In genomic region chr11:4480577-4481539, GRCh38 we compare ENCODE assay signal across 10 cellular contexts. TPM values are rescaled to one million over a fixed set of nuclear protein-coding genes. Genes with fewer than 3 reads are reported as not detected.
DNase-seq lines count a peak whose midpoint lies in the region; ATAC-seq, FAIRE-seq and TF ChIP-seq lines count a peak whose summit lies in the region.
"Had no signal": no experiment of that assay in that cellular context is flagged by ENCODE, and none has a peak within 500 bp of the region (broad histone marks: within the 10 kb centered on the region; RNA-seq: fewer than 3 reads in every experiment).

No MANE protein-coding gene starts in this region.

- H2AFZ ChIP-seq in keratinocyte (ENCODE audit: control insufficient read depth, low read length): peak overlapping the region; percentile 0
- no peak overlapping the region for H2AFZ ChIP-seq in neuronal stem cell (ENCODE audit: low read length)
- no peak overlapping the region for H2AFZ ChIP-seq in HepG2 (ENCODE audit: low read length)

- no peaks in the 10 kb centered on the region for H3K9me1 ChIP-seq in keratinocyte (ENCODE audit: control insufficient read depth, extremely low read depth, insufficient read depth, low read length)

- in situ Hi-C loops in astrocyte of the cerebellum (cut with HindIII; ENCODE audit: low sequenced_read_pairs) (no loop called here), HepG2 (cut with HindIII; ENCODE audit: extremely low pct_ligation_motif_present, low pct_unique_long_range_greater_than_20kb) (no loop called here)

- peak overlapping the region; percentile 57 for H3K4me2 ChIP-seq in keratinocyte (ENCODE audit: control insufficient read depth, extremely low read depth, insufficient read depth, low read depth, low read length)
- no peak overlapping the region for H3K4me2 ChIP-seq in neuronal stem cell (ENCODE audit: insufficient read depth, low read length, poor library complexity, severe bottlenecking)
- no peak overlapping the region for H3K4me2 ChIP-seq in HepG2 (ENCODE audit: low read depth, low read length)

- no peak overlapping the region for H3K23ac ChIP-seq in neuronal stem cell (ENCODE audit: low read depth, low read length, poor library complexity)

- no peaks in the 10 kb centered on the region for H3K79me1 ChIP-seq in neuronal stem cell (ENCODE audit: low read depth, low read length)

- dilution Hi-C loops in keratinocyte (cut with MboI; ENCODE audit: extremely low pct_ligation_motif_present, low sequenced_read_pairs): no loop called here

- H3K4ac ChIP-seq in neuronal stem cell (ENCODE audit: low read length): no peak overlapping the region

- no peak overlapping the region for H2BK120ac ChIP-seq in neuronal stem cell (ENCODE audit: low read depth, low read length)

- WGBS in neuronal stem cell (ENCODE audit: extremely low coverage in 2 of 2, insufficient read length in 2 of 2, insufficient replicate concordance in 1 of 2), 2 donors: no CpG with 5 or more reads among the region's 4 CpGs
- 29% methylated on average over 4 of the region's 4 CpGs for WGBS in HepG2 (ENCODE audit: low lambda C conversion rate)

- intact Hi-C loops in HepG2 (cut with micrococcal nuclease; ENCODE audit: unreplicated experiment): no loop called here

- ATAC-seq in HepG2: no peak
- ATAC-seq: psoas muscle had no signal

- BruUV-seq in HepG2 (replicated peaks; lab: Mats Ljungman, UMichigan): no TSS peak

- H3K79me2 ChIP-seq in keratinocyte (ENCODE audit: control insufficient read depth, insufficient read depth, low read length) (no peaks in the 10 kb centered on the region), HepG2 (ENCODE audit: insufficient read depth, low read length) (no peaks in the 10 kb centered on the region)

- TF ChIP-seq RAD21 in HepG2 (CRISPR knock-in tag; IDR thresholded peaks at IDR 0.05): no peak

- no peak overlapping the region for H4K91ac ChIP-seq in neuronal stem cell (ENCODE audit: low read depth, low read length, poor library complexity)

- no peaks in the 10 kb centered on the region for H3K27me3 ChIP-seq in keratinocyte (ENCODE audit: control insufficient read depth, extremely low read depth, insufficient read depth, low read length)
- peaks cover 0 to 2% (median 0%) of the 10 kb centered on the region in 3 experiments for H3K27me3 ChIP-seq in neuronal stem cell (ENCODE audit: control insufficient read depth in 3 of 3, insufficient read depth in 3 of 3, low read depth in 1 of 3, low read length in 3 of 3)
- H3K27me3 ChIP-seq in HepG2 (ENCODE audit: control insufficient read depth in 1 of 2, insufficient read depth in 2 of 2, low read length in 2 of 2): 0 out of 5 replicates have a peak, but pooled peaks cover 0 to 4% of the 10 kb centered on the region in 2 experiments

- peak; percentile 81 for FAIRE-seq in keratinocyte (lab: Jason Lieb, UNC)
- no peak for FAIRE-seq in HepG2 (lab: Jason Lieb, UNC)

- no peak overlapping the region for H4K8ac ChIP-seq in neuronal stem cell (ENCODE audit: low read depth, low read length)

- no peak overlapping the region for H2BK12ac ChIP-seq in neuronal stem cell (ENCODE audit: low read length)

- H3K14ac ChIP-seq in neuronal stem cell (ENCODE audit: low read length): no peak overlapping the region

- H4K20me1 ChIP-seq in keratinocyte (ENCODE audit: control insufficient read depth, extremely low read depth, insufficient read depth, low read length) (no peaks in the 10 kb centered on the region), HepG2 (ENCODE audit: insufficient read depth, low read length) (no peaks in the 10 kb centered on the region)

- H2BK15ac ChIP-seq in neuronal stem cell (ENCODE audit: low read length): no peak overlapping the region

- H2AK5ac ChIP-seq in neuronal stem cell (ENCODE audit: low read depth, low read length): no peak overlapping the region

- TF ChIP-seq CTCF in astrocyte of the cerebellum (IDR thresholded peaks at IDR 0.05; ENCODE audit: low read depth, low read length, missing control alignments) (no peak), keratinocyte (optimal IDR thresholded peaks at IDR 0.05 in 1 of 3, IDR thresholded peaks at IDR 0.05 in 1 of 3, conservative IDR thresholded peaks at IDR 0.05 in 1 of 3; ENCODE audit: extremely low read depth in 1 of 3, insufficient read depth in 2 of 3, low read length in 3 of 3) (no peak), HepG2 (CRISPR knock-in tag; IDR thresholded peaks at IDR 0.05) (no peak)

- H3K36me3 ChIP-seq in keratinocyte (ENCODE audit: control insufficient read depth in 2 of 2, extremely low read depth in 1 of 2, insufficient read depth in 2 of 2, low read length in 2 of 2): no peaks in the 10 kb centered on the region
- H3K36me3 ChIP-seq in neuronal stem cell (replicated peaks in 1 of 2; ENCODE audit: control insufficient read depth in 2 of 2, insufficient read depth in 2 of 2, low read length in 2 of 2): no peaks in the 10 kb centered on the region
- H3K36me3 ChIP-seq in HepG2 (replicated peaks in 1 of 2; ENCODE audit: control insufficient read depth in 1 of 2, insufficient read depth in 2 of 2, low read length in 2 of 2): no peaks in the 10 kb centered on the region

- H3K9ac ChIP-seq in keratinocyte (ENCODE audit: control insufficient read depth, extremely low read depth, insufficient read depth, low read length) (peak overlapping the region; percentile 12), neuronal stem cell (ENCODE audit: low read depth, low read length, poor library complexity) (no peak overlapping the region), HepG2 (ENCODE audit: insufficient read depth, low read depth, low read length) (no peak overlapping the region)

- TF ChIP-seq EP300 in HepG2 (IDR thresholded peaks at IDR 0.05; ENCODE audit: low read depth in 2 of 2, low read length in 2 of 2) (no peak), HepG2 (CRISPR knock-in tag; IDR thresholded peaks at IDR 0.05; ENCODE audit: borderline replicate concordance) (no peak)

- H3K18ac ChIP-seq in neuronal stem cell (ENCODE audit: low read length): no peak overlapping the region

- CTCF ChIA-PET in HepG2 (lab: Yijun Ruan, JAX; ENCODE audit: low intra/inter-chr PET ratio, low total read pairs): no interaction called here

- H2BK5ac ChIP-seq in neuronal stem cell (ENCODE audit: low read length): no peak overlapping the region

- H3K9me3 ChIP-seq in keratinocyte (ENCODE audit: control insufficient read depth, low read depth, low read length): no peaks in the 10 kb centered on the region
- no peaks in the 10 kb centered on the region for H3K9me3 ChIP-seq in neuronal stem cell (replicated peaks in 1 of 2; ENCODE audit: control insufficient read depth in 2 of 2, insufficient read depth in 1 of 2, low read depth in 1 of 2, low read length in 2 of 2)
- H3K9me3 ChIP-seq in HepG2 (ENCODE audit: low read length): no peaks in the 10 kb centered on the region
- H3K9me3 ChIP-seq: psoas muscle had no signal

- H3K4me3 ChIP-seq in astrocyte of the cerebellum (ENCODE audit: low read depth, low read length) (no peak overlapping the region), keratinocyte (ENCODE audit: control insufficient read depth in 2 of 3, extremely low read depth in 1 of 3, insufficient read depth in 2 of 3, low read depth in 1 of 3, low read length in 3 of 3) (peak overlapping the region in 2 of 3 experiments; percentile 24 to 50), neuronal stem cell (ENCODE audit: low read length in 2 of 2) (no peak overlapping the region), HepG2 (replicated peaks in 1 of 3; ENCODE audit: insufficient read depth in 1 of 3, low read depth in 2 of 3, low read length in 3 of 3) (no peak overlapping the region)
- H3K4me3 ChIP-seq: psoas muscle had no signal

- H3K27ac ChIP-seq in keratinocyte (ENCODE audit: control insufficient read depth, insufficient read depth, low read length) (peak overlapping the region; percentile 81), neuronal stem cell (replicated peaks; ENCODE audit: low read length) (no peak overlapping the region), HepG2 (ENCODE audit: extremely low read length, insufficient read depth, low read length) (no peak overlapping the region)
- H3K27ac ChIP-seq: psoas muscle had no signal

- peaks cover 32% of the 10 kb centered on the region for H3K4me1 ChIP-seq in keratinocyte (ENCODE audit: control insufficient read depth, extremely low read depth, insufficient read depth, low read length)
- peaks cover 0 to 2% of the 10 kb centered on the region in 2 donors for H3K4me1 ChIP-seq in neuronal stem cell (ENCODE audit: control insufficient read depth in 2 of 2, insufficient read depth in 1 of 2, low read depth in 1 of 2, low read length in 2 of 2)
- H3K4me1 ChIP-seq in HepG2 (ENCODE audit: insufficient read depth, low read length): no peaks in the 10 kb centered on the region
- H3K4me1 ChIP-seq: psoas muscle had no signal

- POLR2A ChIA-PET in HepG2 (lab: Yijun Ruan, JAX): no interaction called here

- TF ChIP-seq POLR2A in HepG2 (IDR thresholded peaks at IDR 0.05; ENCODE audit: insufficient read depth in 1 of 2, low read depth in 2 of 2, low read length in 2 of 2): no peak

- DNase-seq in Daoy (ENCODE audit: low read depth) (peak; percentile 56), HCEC 1CT (peak; percentile 31), astrocyte of the cerebellum (ENCODE audit: low read depth) (peak; percentile 4), keratinocyte (ENCODE audit: low read depth, low spot score) (peak; percentile 41), neuronal stem cell (ENCODE audit: low spot score) (no peak), HepG2 (ENCODE audit: low spot score) (no peak)
- DNase-seq in effector CD4-positive, alpha-beta T cell: no peak
- DNase-seq: activated CD4-positive, alpha-beta T cell treated with anti-CD3 and anti-CD28 coated beads, Interleukin-2, amount 50 U/mL, for 48 hours; NCI-H1436; psoas muscle had no signal

RNA-seq across cellular contexts. Expression of gene OR52K1, which starts 1.6 kb away (rescaled TPM):
- total RNA-seq in Daoy (2014; rRNA removed; shearing (Covaris generic)): not detected in 2 replicates
- polyA plus RNA-seq in keratinocyte (not detected in 3 replicates), HepG2 (2011; rRNA removed) (not detected in 2 replicates)
- polyA plus RNA-seq in keratinocyte (2011; ENCODE audit: low read depth): not detected
- not detected in 2 replicates for polyA plus RNA-seq in keratinocyte (2011; cell fraction: cytosol; rRNA removed)
- not detected in 2 replicates for polyA plus RNA-seq in keratinocyte (2011; cell fraction: nucleus; rRNA removed)
- not detected in 2 replicates for polyA plus RNA-seq in keratinocyte (2012; ENCODE audit: low replicate concordance)
- polyA minus RNA-seq in keratinocyte: not detected in 3 replicates
- polyA minus RNA-seq in keratinocyte (2011; cell fraction: cytosol; rRNA and poly(A)+ RNA removed): not detected
- polyA minus RNA-seq in keratinocyte (2011; cell fraction: nucleus; rRNA and poly(A)+ RNA removed): 0.08 TPM in 1 of 2 replicates, not detected in the other
- not detected for polyA plus RNA-seq in neuronal stem cell (2013, experiment 1 of 2)
- not detected for polyA plus RNA-seq in neuronal stem cell (2013, experiment 2 of 2)
- total RNA-seq in HepG2 (2016; rRNA removed; fragmentation: Illumina TruSeq; extraction: Trizol): not detected in 2 replicates
- not detected in 2 replicates for total RNA-seq in HepG2 (2016; cell fraction: cytosol; rRNA removed; fragmentation: Illumina TruSeq; extraction: Trizol; ENCODE audit: low read depth)
- total RNA-seq in HepG2 (2016; cell fraction: insoluble cytoplasmic fraction; rRNA removed; fragmentation: Illumina TruSeq; extraction: Trizol): not detected in 2 replicates
- not detected in 2 replicates for total RNA-seq in HepG2 (2016; cell fraction: membrane; rRNA removed; fragmentation: Illumina TruSeq; extraction: Trizol)
- not detected in 2 replicates for total RNA-seq in HepG2 (2016; cell fraction: nucleus; rRNA removed; fragmentation: Illumina TruSeq; extraction: Trizol)
- polyA plus RNA-seq in HepG2 (2011; cell fraction: cytosol; rRNA removed): not detected in 2 replicates
- polyA plus RNA-seq in HepG2 (2011; cell fraction: nucleus; rRNA removed): not detected in 2 replicates
- not detected in 2 replicates for polyA plus RNA-seq in HepG2 (2012)
- polyA plus RNA-seq in HepG2 (2016; cell fraction: cytosol; fragmentation: Illumina TruSeq; extraction: Trizol; ENCODE audit: low read depth): not detected in 2 replicates
- not detected in 2 replicates for polyA plus RNA-seq in HepG2 (2016; cell fraction: insoluble cytoplasmic fraction; fragmentation: Illumina TruSeq; extraction: Trizol; ENCODE audit: low read depth)
- polyA plus RNA-seq in HepG2 (2016; cell fraction: membrane; fragmentation: Illumina TruSeq; extraction: Trizol; ENCODE audit: low read depth): not detected in 2 replicates
- not detected in 2 replicates for polyA plus RNA-seq in HepG2 (2016; cell fraction: nucleus; fragmentation: Illumina TruSeq; extraction: Trizol; ENCODE audit: insufficient read depth, low read depth)
- not detected in 2 replicates for polyA minus RNA-seq in HepG2 (2011; rRNA and poly(A)+ RNA removed; ENCODE audit: low replicate concordance)
- not detected in 2 replicates for polyA minus RNA-seq in HepG2 (2011; cell fraction: cytosol; rRNA and poly(A)+ RNA removed)
- not detected in 2 replicates for polyA minus RNA-seq in HepG2 (2011; cell fraction: nucleus; rRNA and poly(A)+ RNA removed)
- total RNA-seq: psoas muscle had no signal
- polyA plus RNA-seq: psoas muscle had no signal

RNA-seq across cellular contexts. Expression of gene OR52K2, which starts 31.8 kb away (rescaled TPM):
- not detected in 2 replicates for total RNA-seq in Daoy (2014; rRNA removed; shearing (Covaris generic))
- polyA plus RNA-seq in keratinocyte (not detected in 3 replicates), HepG2 (2011; rRNA removed) (not detected in 2 replicates)
- not detected for polyA plus RNA-seq in keratinocyte (2011; ENCODE audit: low read depth)
- polyA plus RNA-seq in keratinocyte (2011; cell fraction: cytosol; rRNA removed): not detected in 2 replicates
- not detected in 2 replicates for polyA plus RNA-seq in keratinocyte (2011; cell fraction: nucleus; rRNA removed)
- not detected in 2 replicates for polyA plus RNA-seq in keratinocyte (2012; ENCODE audit: low replicate concordance)
- polyA minus RNA-seq in keratinocyte: not detected in 3 replicates
- polyA minus RNA-seq in keratinocyte (2011; cell fraction: cytosol; rRNA and poly(A)+ RNA removed): not detected
- not detected in 2 replicates for polyA minus RNA-seq in keratinocyte (2011; cell fraction: nucleus; rRNA and poly(A)+ RNA removed)
- polyA plus RNA-seq in neuronal stem cell (2013, experiment 1 of 2): not detected
- not detected for polyA plus RNA-seq in neuronal stem cell (2013, experiment 2 of 2)
- not detected in 2 replicates for total RNA-seq in HepG2 (2016; rRNA removed; fragmentation: Illumina TruSeq; extraction: Trizol)
- not detected in 2 replicates for total RNA-seq in HepG2 (2016; cell fraction: cytosol; rRNA removed; fragmentation: Illumina TruSeq; extraction: Trizol; ENCODE audit: low read depth)
- total RNA-seq in HepG2 (2016; cell fraction: insoluble cytoplasmic fraction; rRNA removed; fragmentation: Illumina TruSeq; extraction: Trizol): not detected in 2 replicates
- not detected in 2 replicates for total RNA-seq in HepG2 (2016; cell fraction: membrane; rRNA removed; fragmentation: Illumina TruSeq; extraction: Trizol)
- total RNA-seq in HepG2 (2016; cell fraction: nucleus; rRNA removed; fragmentation: Illumina TruSeq; extraction: Trizol): not detected in 2 replicates
- not detected in 2 replicates for polyA plus RNA-seq in HepG2 (2011; cell fraction: cytosol; rRNA removed)
- not detected in 2 replicates for polyA plus RNA-seq in HepG2 (2011; cell fraction: nucleus; rRNA removed)
- not detected in 2 replicates for polyA plus RNA-seq in HepG2 (2012)
- not detected in 2 replicates for polyA plus RNA-seq in HepG2 (2016; cell fraction: cytosol; fragmentation: Illumina TruSeq; extraction: Trizol; ENCODE audit: low read depth)
- polyA plus RNA-seq in HepG2 (2016; cell fraction: insoluble cytoplasmic fraction; fragmentation: Illumina TruSeq; extraction: Trizol; ENCODE audit: low read depth): not detected in 2 replicates
- not detected in 2 replicates for polyA plus RNA-seq in HepG2 (2016; cell fraction: membrane; fragmentation: Illumina TruSeq; extraction: Trizol; ENCODE audit: low read depth)
- polyA plus RNA-seq in HepG2 (2016; cell fraction: nucleus; fragmentation: Illumina TruSeq; extraction: Trizol; ENCODE audit: insufficient read depth, low read depth): not detected in 2 replicates
- not detected in 2 replicates for polyA minus RNA-seq in HepG2 (2011; rRNA and poly(A)+ RNA removed; ENCODE audit: low replicate concordance)
- not detected in 2 replicates for polyA minus RNA-seq in HepG2 (2011; cell fraction: cytosol; rRNA and poly(A)+ RNA removed)
- not detected in 2 replicates for polyA minus RNA-seq in HepG2 (2011; cell fraction: nucleus; rRNA and poly(A)+ RNA removed)
- total RNA-seq: psoas muscle had no signal
- polyA plus RNA-seq: psoas muscle had no signal

Comparison
In these comparisons a context has a peak if more than half of its experiments do, and no peak if none do; other contexts are left out.
1. DNase-seq: peak in Daoy (single experiment), HCEC 1CT (single experiment), astrocyte of the cerebellum (single experiment) and keratinocyte (single experiment); none in effector CD4-positive, alpha-beta T cell (single experiment), neuronal stem cell (single experiment) and HepG2 (single experiment).
2. H3K4me3 ChIP-seq: peak in keratinocyte (2 of 3); none in astrocyte of the cerebellum (single experiment), neuronal stem cell (0 of 2) and HepG2 (0 of 3).